1 cellular context compared by ENCODE assay signal in genomic region chr10:24681476-24682088, GRCh38.
TF ChIP-seq lines count a peak whose summit lies in the region.

No MANE protein-coding gene starts in this region.

TF ChIP-seq in HEK293, 187 proteins besides CTCF, POLR2A, EP300 and RAD21 (continued from another document):
- TF ChIP-seq ZNF529 (tag by site-specific recombination; IDR thresholded peaks at IDR 0.05; ENCODE audit: insufficient replicate concordance) (no peak), ZFP3 (tag by site-specific recombination; IDR thresholded peaks at IDR 0.05; ENCODE audit: low read depth) (no peak), ZNF518A (tag by site-specific recombination; conservative IDR thresholded peaks at IDR 0.05; ENCODE audit: low read depth) (no peak; the same call in 1 of the 2 replicates), ZNF155 (tag by site-specific recombination; IDR thresholded peaks at IDR 0.05) (no peak), KLF1 (tag by site-specific recombination; IDR thresholded peaks at IDR 0.05) (no peak), ZNF121 (tag by site-specific recombination; IDR thresholded peaks at IDR 0.05) (no peak), ZNF768 (tag by site-specific recombination; IDR thresholded peaks at IDR 0.05) (no peak), ZNF843 (tag by site-specific recombination; IDR thresholded peaks at IDR 0.05) (no peak), ZNF354C (tag by site-specific recombination; IDR thresholded peaks at IDR 0.05; ENCODE audit: borderline replicate concordance, low read depth) (no peak), BCL11B (tag by site-specific recombination; IDR thresholded peaks at IDR 0.05; ENCODE audit: low read depth) (no peak), ZNF670 (tag by site-specific recombination; IDR thresholded peaks at IDR 0.05; ENCODE audit: low read depth) (no peak), ZNF140 (tag by site-specific recombination; IDR thresholded peaks at IDR 0.05) (no peak), ZSCAN4 (tag by site-specific recombination; IDR thresholded peaks at IDR 0.05) (no peak; the same call in 1 of the 2 replicates), ZNF394 (tag by site-specific recombination; IDR thresholded peaks at IDR 0.05; ENCODE audit: borderline replicate concordance) (no peak), ZSCAN16 (tag by site-specific recombination; IDR thresholded peaks at IDR 0.05) (no peak), KLF7 (tag by site-specific recombination; IDR thresholded peaks at IDR 0.05; ENCODE audit: borderline replicate concordance) (no peak), ZNF324 (tag by site-specific recombination; IDR thresholded peaks at IDR 0.05) (peak; percentile 18; the same call in 1 of the 2 replicates), TSHZ1 (tag by site-specific recombination; IDR thresholded peaks at IDR 0.05; ENCODE audit: borderline replicate concordance) (no peak), MZF1 (tag by site-specific recombination; IDR thresholded peaks at IDR 0.05; ENCODE audit: borderline replicate concordance) (0 out of 2 replicates have a peak, but pooled peaks have one; percentile 40), ZNF26 (tag by site-specific recombination; IDR thresholded peaks at IDR 0.05) (no peak), ATF2 (tag by site-specific recombination; IDR thresholded peaks at IDR 0.05; ENCODE audit: low read depth) (peak; percentile 60; the same call in 1 of the 2 replicates), YY2 (tag by site-specific recombination; IDR thresholded peaks at IDR 0.05) (no peak), SCRT1 (tag by site-specific recombination; IDR thresholded peaks at IDR 0.05; ENCODE audit: borderline replicate concordance) (no peak), ZNF223 (tag by site-specific recombination; IDR thresholded peaks at IDR 0.05) (no peak), ZNF280C (tag by site-specific recombination; IDR thresholded peaks at IDR 0.05) (no peak), FEZF1 (tag by site-specific recombination; IDR thresholded peaks at IDR 0.05) (no peak; the same call in 1 of the 2 replicates), ZNF660 (tag by site-specific recombination; IDR thresholded peaks at IDR 0.05) (no peak), ZNF621 (tag by site-specific recombination; IDR thresholded peaks at IDR 0.05) (no peak), RBAK (tag by site-specific recombination; IDR thresholded peaks at IDR 0.05) (no peak), ZNF747 (tag by site-specific recombination; IDR thresholded peaks at IDR 0.05) (no peak), ZNF580 (tag by site-specific recombination; IDR thresholded peaks at IDR 0.05) (no peak), ZFP69B (tag by site-specific recombination; IDR thresholded peaks at IDR 0.05) (0 out of 2 replicates have a peak, but pooled peaks have one; percentile 33), ZNF362 (tag by site-specific recombination; IDR thresholded peaks at IDR 0.05) (peak; percentile 75; the same call in 1 of the 2 replicates), ZNF37A (tag by site-specific recombination; IDR thresholded peaks at IDR 0.05) (no peak), ZNF148 (tag by site-specific recombination; IDR thresholded peaks at IDR 0.05; ENCODE audit: borderline replicate concordance) (no peak), ZNF830 (tag by site-specific recombination; IDR thresholded peaks at IDR 0.05; ENCODE audit: low read depth) (no peak), SP3 (tag by site-specific recombination; IDR thresholded peaks at IDR 0.05) (no peak; the same call in 1 of the 2 replicates), ZNF157 (tag by site-specific recombination; IDR thresholded peaks at IDR 0.05) (no peak), KLF10 (tag by site-specific recombination; IDR thresholded peaks at IDR 0.05) (no peak), HOXD13 (CRISPR knock-in tag; IDR thresholded peaks at IDR 0.05; ENCODE audit: borderline replicate concordance) (no peak), SETDB1 (IDR thresholded peaks at IDR 0.05; ENCODE audit: insufficient read length, low read length) (no peak), ZNF10 (tag by site-specific recombination; IDR thresholded peaks at IDR 0.05) (no peak), ZNF558 (tag by site-specific recombination; IDR thresholded peaks at IDR 0.05) (peak; percentile 41; the same call in 1 of the 2 replicates), ZNF555 (tag by site-specific recombination; conservative IDR thresholded peaks at IDR 0.05) (no peak)
